In genomic region chr10:94213980-94214379, GRCh38 we compare ENCODE assay signal across 15 cellular contexts.
"Had no signal": no experiment of that assay in that cellular context is flagged by ENCODE, and none has a peak within 500 bp of the region (broad histone marks: within the 10 kb centered on the region; RNA-seq: fewer than 3 reads in every experiment).

No MANE protein-coding gene starts in this region.

- H3K4me3 ChIP-seq: breast epithelium, sigmoid colon had no signal

- DNase-seq: activated CD4-positive, alpha-beta memory T cell treated with anti-CD3 and anti-CD28 coated beads for 36 hours; activated CD4-positive, alpha-beta T cell treated with anti-CD3 and anti-CD28 coated beads for 1 hour; activated gamma-delta T cell treated with Interleukin-2 at 50 U/mL for 16 hours; activated naive CD8-positive, alpha-beta T cell treated with anti-CD3 and anti-CD28 coated beads for 36 hours; activated T-cell treated with anti-CD3 and anti-CD28 coated beads, Interleukin-2, amount 50 U/mL, for 48 hours; mammary epithelial cell; naive thymus-derived CD8-positive, alpha-beta T cell; posterior cingulate gyrus; stimulated activated CD4-positive, alpha-beta T cell treated with anti-CD3 and anti-CD28 coated beads, Interleukin-12 subunit alpha, Interleukin-12 subunit beta, amount 100 ng/mL, for 4 hours; stimulated activated CD4-positive, alpha-beta T cell treated with anti-CD3 and anti-CD28 coated beads, Interleukin-2, amount 100 ng/mL, for 48 hours; stimulated activated CD8-positive, alpha-beta memory T cell treated with anti-CD3 and anti-CD28 coated beads, Interleukin-4, amount 100 ng/mL, for 48 hours; stimulated activated naive CD8-positive, alpha-beta T cell treated with anti-CD3 and anti-CD28 coated beads, Interleukin-15, Interleukin-2, amounts not matched to agents 100 U/mL and 50 U/mL, for 24 hours had no signal

- H3K9me3 ChIP-seq: breast epithelium, neutrophil, sigmoid colon had no signal

- H3K27ac ChIP-seq: neutrophil had no signal

- ATAC-seq: naive thymus-derived CD8-positive, alpha-beta T cell; stimulated activated naive CD8-positive, alpha-beta T cell treated with anti-CD3 and anti-CD28 coated beads, Interleukin-15, Interleukin-2, amounts not matched to agents 100 U/mL and 50 U/mL, for 24 hours had no signal

- H3K27me3 ChIP-seq: breast epithelium, neutrophil, sigmoid colon had no signal

- H3K4me1 ChIP-seq: breast epithelium had no signal

- H3K36me3 ChIP-seq: breast epithelium, neutrophil, sigmoid colon had no signal
